In genomic region chr14:91323671-91324605, GRCh38 we compare ENCODE assay signal across 8 cellular contexts.
DNase-seq lines count a peak whose midpoint lies in the region; ATAC-seq and TF ChIP-seq lines count a peak whose summit lies in the region.

No MANE protein-coding gene starts in this region.

- ATAC-seq in GM21786 (IDR thresholded peaks at IDR 0.05; ENCODE audit: unreplicated experiment), result peak; percentile 66

- H3K9me3 ChIP-seq in ES-I3 (ENCODE audit: control insufficient read depth, insufficient read depth, low read length) (no peaks in the 10 kb centered on the region), KOPT-K1 (ENCODE audit: insufficient read depth, low read length, poor library complexity, severe bottlenecking) (no peaks in the 10 kb centered on the region)

- peak overlapping the region; percentile 97 for H3K27ac Mint-ChIP-seq in activated naive CD4-positive, alpha-beta T cell treated with anti-CD3 and anti-CD28 coated beads, Interleukin-2, amount 10 ng/mL, durations not matched to agents 7 days and 5 days
- H3K27ac Mint-ChIP-seq in type B pancreatic cell, result peak overlapping the region; percentile 40

- peak overlapping the region; percentile 61 for H3K4me3 Mint-ChIP-seq in activated naive CD4-positive, alpha-beta T cell treated with anti-CD3 and anti-CD28 coated beads, Interleukin-2, amount 10 ng/mL, durations not matched to agents 7 days and 5 days
- peak overlapping the region; percentile 40 for H3K4me3 Mint-ChIP-seq in type B pancreatic cell

- H3K27me3 Mint-ChIP-seq in activated naive CD4-positive, alpha-beta T cell treated with anti-CD3 and anti-CD28 coated beads, Interleukin-2, amount 10 ng/mL, durations not matched to agents 7 days and 5 days, result no peaks in the 10 kb centered on the region
- no peaks in the 10 kb centered on the region for H3K27me3 Mint-ChIP-seq in type B pancreatic cell

- DNase-seq in SIG-M5 (lab: John Stamatoyannopoulos, UW) (peak; percentile 12), glomerular visceral epithelial cell (ENCODE audit: extremely low spot score) (peak; percentile 70), posterior vena cava (ENCODE audit: low spot score) (peak; percentile 96), type B pancreatic cell (ENCODE audit: extremely low spot score, unreplicated experiment) (peak; percentile 88)
- DNase-seq in activated naive CD4-positive, alpha-beta T cell treated with anti-CD3 and anti-CD28 coated beads, Interleukin-2, amount 10 ng/mL, durations not matched to agents 7 days and 5 days, result peak; percentile 94

- H3K9me3 Mint-ChIP-seq in activated naive CD4-positive, alpha-beta T cell treated with anti-CD3 and anti-CD28 coated beads, Interleukin-2, amount 10 ng/mL, durations not matched to agents 7 days and 5 days, result no peaks in the 10 kb centered on the region
- H3K9me3 Mint-ChIP-seq in type B pancreatic cell, result no peaks in the 10 kb centered on the region

- H3K9ac ChIP-seq in ES-I3 (ENCODE audit: low read depth, low read length), result peak overlapping the region; percentile 12; the same call in 1 of the 2 replicates

- peaks cover 7% of the 10 kb centered on the region; the same call in 1 of the 2 replicates for H3K36me3 ChIP-seq in ES-I3 (ENCODE audit: insufficient read depth, low read length)
- H3K36me3 ChIP-seq in KOPT-K1 (ENCODE audit: insufficient read depth, low read length), result peaks cover 92% of the 10 kb centered on the region

- peak; percentile 99 for TF ChIP-seq CTCF in type B pancreatic cell (conservative IDR thresholded peaks at IDR 0.05)

- H3K4me1 Mint-ChIP-seq in activated naive CD4-positive, alpha-beta T cell treated with anti-CD3 and anti-CD28 coated beads, Interleukin-2, amount 10 ng/mL, durations not matched to agents 7 days and 5 days, result peaks cover 77% of the 10 kb centered on the region
- peaks cover 13% of the 10 kb centered on the region for H3K4me1 Mint-ChIP-seq in type B pancreatic cell (ENCODE audit: unreplicated experiment)

- H3K36me3 Mint-ChIP-seq in activated naive CD4-positive, alpha-beta T cell treated with anti-CD3 and anti-CD28 coated beads, Interleukin-2, amount 10 ng/mL, durations not matched to agents 7 days and 5 days, result peaks cover 72% of the 10 kb centered on the region
- peaks cover 6% of the 10 kb centered on the region for H3K36me3 Mint-ChIP-seq in type B pancreatic cell

- H3K4me1 ChIP-seq in ES-I3 (ENCODE audit: insufficient read depth, low read length), result peaks cover 3% of the 10 kb centered on the region; the same call in 1 of the 2 replicates

- H3K27ac ChIP-seq in KOPT-K1 (ENCODE audit: low read depth, low read length, poor library complexity, severe bottlenecking), result peak overlapping the region; percentile 85

- CTCF ChIA-PET in activated naive CD4-positive, alpha-beta T cell treated with anti-CD3 and anti-CD28 coated beads, Interleukin-2, amount 10 ng/mL, durations not matched to agents 7 days and 5 days (lab: Charles Lee), result interaction anchor here (0.6 to 5.2 kb wide), 30 partner anchors 8 to 697 kb away, joined by 3 to 85 read pairs (median 6); partner anchors contain the start of gene CCDC88C

- intact Hi-C loops in posterior vena cava (cut with DNase I), result loop anchor here (2.0 to 5.0 kb wide), 2 partner anchors 93 to 95 kb away; partner anchors contain the start of gene CCDC88C (in 1 of the 2)

Comparison
In these comparisons a context has a peak if more than half of its experiments do, and no peak if none do; other contexts are left out.
1. Peak in every context shown above with its lines: DNase-seq, ATAC-seq and H3K27ac ChIP-seq.
2. DNase-seq: peak in every context shown above with its lines; median percentile 96 in posterior vena cava; 94 in activated naive CD4-positive, alpha-beta T cell treated with anti-CD3 and anti-CD28 coated beads, Interleukin-2, amount 10 ng/mL, durations not matched to agents 7 days and 5 days; 88 in type B pancreatic cell; 70 in glomerular visceral epithelial cell; 12 in SIG-M5.